8 cellular contexts compared by ENCODE assay signal in genomic region chr22:50252081-50253045, GRCh38. TPM values are rescaled to one million over a fixed set of nuclear protein-coding genes. Genes with fewer than 3 reads are reported as not detected.
DNase-seq lines count a peak whose midpoint lies in the region; ATAC-seq and TF ChIP-seq lines count a peak whose summit lies in the region.

No MANE protein-coding gene starts in this region.

- H3K9me3 Mint-ChIP-seq in natural killer cell, result no peaks in the 10 kb centered on the region

- intact Hi-C loops in natural killer cell (cut with micrococcal nuclease) (loop anchor here (2.0 to 5.0 kb wide), 4 partner anchors 75 to 440 kb away; partner anchors contain the start of genes DENND6B and PPP6R2), testis (cut with DNase I; ENCODE audit: low total_unique reads) (no loop called here)

- no peak overlapping the region for H3K27ac ChIP-seq in testis

- H3K36me3 Mint-ChIP-seq in natural killer cell, result no peaks in the 10 kb centered on the region

- peak; percentile 32 for DNase-seq in NCI-H2227 (lab: John Stamatoyannopoulos, UW; ENCODE audit: unreplicated experiment)
- DNase-seq in NCI-H2227 treated with DMSO at 0.1 percent for 48 hours (lab: John Stamatoyannopoulos, UW), result no peak
- DNase-seq in NOMO-1 (lab: John Stamatoyannopoulos, UW; ENCODE audit: unreplicated experiment in 2 of 2), result peak; percentile 54 to 58
- peak; percentile 56 for DNase-seq in activated T-cell treated with anti-CD3 and anti-CD28 coated beads for 24 hours (ENCODE audit: low read depth)
- DNase-seq in erythroblast (lab: John Stamatoyannopoulos, UW), result peak; percentile 49 to 53
- DNase-seq in natural killer cell, result peak; percentile 65
- DNase-seq in testis, result peak; percentile 80

- H3K9me3 ChIP-seq in testis, result no peaks in the 10 kb centered on the region

- peaks cover 0 to 17% of the 10 kb centered on the region in 2 donors for H3K4me1 Mint-ChIP-seq in natural killer cell

- peak overlapping the region in 1 of 2 donors; percentile 59 for H3K27ac Mint-ChIP-seq in natural killer cell

- H3K27me3 ChIP-seq in testis, result no peaks in the 10 kb centered on the region

- WGBS in testis, 2 donors, result 63 to 73% methylated on average over 13 to 26 of the region's 26 CpGs

- H3K4me3 Mint-ChIP-seq in natural killer cell, result peak overlapping the region; percentile 74

- TF ChIP-seq POLR2A in erythroblast (IDR thresholded peaks at IDR 0.05; ENCODE audit: low read length) (no peak), testis (IDR thresholded peaks at IDR 0.05) (no peak)

- H3K27me3 Mint-ChIP-seq in natural killer cell (ENCODE audit: low read depth in 2 of 2), result no peaks in the 10 kb centered on the region

- TF ChIP-seq CTCF in natural killer cell (IDR thresholded peaks at IDR 0.05), result peak; percentile 72
- peak in 2 of 3 experiments; percentile 37 to 59 for TF ChIP-seq CTCF in testis (IDR thresholded peaks at IDR 0.05)

- no peaks in the 10 kb centered on the region for H3K36me3 ChIP-seq in testis (ENCODE audit: low read depth, missing control alignments)

- H3K4me1 ChIP-seq in testis, result peaks cover 11% of the 10 kb centered on the region

- ATAC-seq in natural killer cell, result peak; percentile 74 to 75 (median 74)
- ATAC-seq in HG03457 (IDR thresholded peaks at IDR 0.05; ENCODE audit: unreplicated experiment), result no peak

- H3K4me3 ChIP-seq in testis, result no peak overlapping the region

RNA-seq across cellular contexts. Expression of gene HDAC10, which starts 1.3 kb away (rescaled TPM):
- total RNA-seq in natural killer cell (100 to 1,000 TPM; 112 to 131 (median 123) TPM), testis (10 to 100 TPM; 32.1 to 33.1 TPM)
- polyA plus RNA-seq in testis (ENCODE audit: insufficient read depth, low read depth, low replicate concordance), result 13.5 TPM

RNA-seq across cellular contexts. Expression of gene TUBGCP6, which starts 7.5 kb away (rescaled TPM):
- total RNA-seq in natural killer cell (100 to 1,000 TPM; 105 to 126 (median 118) TPM), testis (100 to 1,000 TPM; 136 to 143 TPM)
- polyA plus RNA-seq in testis (ENCODE audit: insufficient read depth, low read depth, low replicate concordance), result 40.2 TPM

RNA-seq across cellular contexts. Expression of gene MAPK12, which starts 9.1 kb away (rescaled TPM):
- total RNA-seq in natural killer cell (1 to 10 TPM; 2.2 to 2.5 (median 2.4) TPM), testis (10 to 100 TPM; 22.3 to 25.1 TPM)
- 9.1 TPM for polyA plus RNA-seq in testis (ENCODE audit: insufficient read depth, low read depth, low replicate concordance)

RNA-seq across cellular contexts. Expression of gene MAPK11, which starts 17.8 kb away (rescaled TPM):
- total RNA-seq in natural killer cell (1 to 10 TPM; 2.2 to 3.1 (median 2.2) TPM), testis (10 to 100 TPM in 1 of 2 donors, 1 to 10 TPM in 1; 8.3 to 10.7 TPM)
- polyA plus RNA-seq in testis (ENCODE audit: insufficient read depth, low read depth, low replicate concordance), result 6.4 TPM

RNA-seq across cellular contexts. Expression of gene SELENOO, which starts 51.6 kb away (rescaled TPM):
- total RNA-seq in natural killer cell, result 10 to 100 TPM; 37.3 to 45.2 (median 37.6) TPM
- total RNA-seq in testis, result 10 to 100 TPM; 57.9 to 66.8 TPM
- polyA plus RNA-seq in testis (ENCODE audit: insufficient read depth, low read depth, low replicate concordance), result 20.8 TPM

Comparison
In these comparisons a context has a peak if more than half of its experiments do, and no peak if none do; other contexts are left out.
1. RNA of gene MAPK12, which starts 9.1 kb away (total RNA-seq): 22.3 to 25.1 TPM in testis; 2.2 to 2.5 TPM in natural killer cell; every median in the first group is over 4 times any median in the second.